In genomic region chr1:66527688-66528087, GRCh38 we compare ENCODE assay signal across 16 cellular contexts. TPM values are rescaled to one million over a fixed set of nuclear protein-coding genes. Genes with fewer than 3 reads are reported as not detected.
DNase-seq lines count a peak whose midpoint lies in the region; ATAC-seq, FAIRE-seq and TF ChIP-seq lines count a peak whose summit lies in the region.
"Had no signal": no experiment of that assay in that cellular context is flagged by ENCODE, and none has a peak within 500 bp of the region (broad histone marks: within the 10 kb centered on the region; RNA-seq: fewer than 3 reads in every experiment).

No MANE protein-coding gene starts in this region.

- FAIRE-seq in D721Med (lab: Jason Lieb, UNC): no peak
- FAIRE-seq: GM18507 had no signal

- no peak overlapping the region for H3K4me3 Mint-ChIP-seq in HFFc6
- H3K4me3 Mint-ChIP-seq: activated naive CD4-positive, alpha-beta T cell treated with anti-CD3 and anti-CD28 coated beads for 36 hours; naive thymus-derived CD8-positive, alpha-beta T cell had no signal

- H3K9me3 Mint-ChIP-seq in HFFc6: no peaks in the 10 kb centered on the region
- H3K9me3 Mint-ChIP-seq: activated naive CD4-positive, alpha-beta T cell treated with anti-CD3 and anti-CD28 coated beads for 36 hours; naive thymus-derived CD8-positive, alpha-beta T cell had no signal

- no peak for TF ChIP-seq EP300 in esophagus muscularis mucosa (IDR thresholded peaks at IDR 0.05)

- peaks cover 7% of the 10 kb centered on the region; the same call in 1 of the 2 replicates for H3K36me3 Mint-ChIP-seq in HFFc6 (ENCODE audit: low read depth)
- H3K36me3 Mint-ChIP-seq: naive thymus-derived CD8-positive, alpha-beta T cell had no signal

- no peak for TF ChIP-seq POLR2A in esophagus muscularis mucosa (IDR thresholded peaks at IDR 0.05; ENCODE audit: low read depth)

- no peaks in the 10 kb centered on the region for H3K27me3 ChIP-seq in esophagus muscularis mucosa
- H3K27me3 ChIP-seq: body of pancreas had no signal

- H3K27me3 Mint-ChIP-seq in HFFc6 (ENCODE audit: insufficient read depth): no peaks in the 10 kb centered on the region; the same call in none of the 2 replicates

- no peak overlapping the region for H3K4me3 ChIP-seq in esophagus muscularis mucosa
- H3K4me3 ChIP-seq: BLaER1, body of pancreas, lung had no signal

- intact Hi-C loops in esophagus muscularis mucosa (cut with DNase I): loop anchor here (10.0 kb wide), 1 partner anchor 197 kb away; no protein-coding TSS in a partner anchor

- no peaks in the 10 kb centered on the region for H3K9me3 ChIP-seq in esophagus muscularis mucosa
- H3K9me3 ChIP-seq: body of pancreas had no signal

- ATAC-seq in GM21576 (IDR thresholded peaks at IDR 0.05; ENCODE audit: unreplicated experiment): no peak
- ATAC-seq: body of pancreas; naive thymus-derived CD8-positive, alpha-beta T cell had no signal

- H3K4me1 ChIP-seq in esophagus muscularis mucosa: peaks cover 3 to 14% (median 9%) of the 10 kb centered on the region in 4 donors

- peak; percentile 48 for DNase-seq in HFFc6
- DNase-seq in amniotic epithelial cell (ENCODE audit: low read depth): peak; percentile 72
- peak; percentile 81 for DNase-seq in fibroblast of peridontal ligament (ENCODE audit: extremely low read depth)
- DNase-seq in pulmonary artery endothelial cell (ENCODE audit: low read depth, low spot score): peak; percentile 90
- no peak for DNase-seq in D721Med (ENCODE audit: insufficient read length, low spot score)
- DNase-seq in esophagus muscularis mucosa (ENCODE audit: extremely low spot score): no peak
- DNase-seq: activated CD4-positive, alpha-beta T cell treated with anti-CD3 and anti-CD28 coated beads for 48 hours; activated naive CD4-positive, alpha-beta T cell treated with anti-CD3 and anti-CD28 coated beads for 36 hours; body of pancreas; naive thymus-derived CD8-positive, alpha-beta T cell; NCI-H1436; posterior cingulate gyrus had no signal

- WGBS in esophagus muscularis mucosa: 65% methylated on average over 2 of the region's 2 CpGs

- TF ChIP-seq CTCF in HFFc6 (IDR thresholded peaks at IDR 0.05) (no peak), D721Med (IDR thresholded peaks at IDR 0.05; ENCODE audit: insufficient read depth, missing control alignments) (no peak), esophagus muscularis mucosa (IDR thresholded peaks at IDR 0.05) (no peak)

- H3K27ac ChIP-seq in esophagus muscularis mucosa (replicated peaks in 1 of 4): no peak overlapping the region
- H3K27ac ChIP-seq: BLaER1, body of pancreas had no signal

- H3K4me1 Mint-ChIP-seq in HFFc6 (ENCODE audit: low read depth): peaks cover 88% of the 10 kb centered on the region

- H3K36me3 ChIP-seq in esophagus muscularis mucosa: no peaks in the 10 kb centered on the region
- H3K36me3 ChIP-seq: BLaER1 had no signal

- peak overlapping the region; percentile 74 for H3K27ac Mint-ChIP-seq in HFFc6
- H3K27ac Mint-ChIP-seq: activated naive CD4-positive, alpha-beta T cell treated with anti-CD3 and anti-CD28 coated beads for 36 hours; naive thymus-derived CD8-positive, alpha-beta T cell had no signal

RNA-seq across cellular contexts. Expression of gene SGIP1, which starts 6.3 kb away (rescaled TPM):
- total RNA-seq in HFFc6 (2021; fragmentation: NEBNext Ultra II Directional; extraction: Animal tissue kit (Norgen Biotek cat#: 25700)): 10 to 100 TPM; 53.3 to 72.0 (median 57.9) TPM
- total RNA-seq in pulmonary artery endothelial cell (7.7 and 8.7 TPM in 2 replicates), esophagus muscularis mucosa (10 to 100 TPM in 3 of 4 donors, 1 to 10 TPM in 1; 9.1 to 16.2 (median 11.8) TPM)
- total RNA-seq: naive thymus-derived CD8-positive, alpha-beta T cell had no signal

Comparison
In these comparisons a context has a peak if more than half of its experiments do, and no peak if none do; other contexts are left out.
1. DNase-seq: peak in HFFc6 (single experiment), amniotic epithelial cell (single experiment), fibroblast of peridontal ligament (single experiment) and pulmonary artery endothelial cell (single experiment); none in D721Med (single experiment) and esophagus muscularis mucosa (single experiment).